In the genomic region with DNA sequence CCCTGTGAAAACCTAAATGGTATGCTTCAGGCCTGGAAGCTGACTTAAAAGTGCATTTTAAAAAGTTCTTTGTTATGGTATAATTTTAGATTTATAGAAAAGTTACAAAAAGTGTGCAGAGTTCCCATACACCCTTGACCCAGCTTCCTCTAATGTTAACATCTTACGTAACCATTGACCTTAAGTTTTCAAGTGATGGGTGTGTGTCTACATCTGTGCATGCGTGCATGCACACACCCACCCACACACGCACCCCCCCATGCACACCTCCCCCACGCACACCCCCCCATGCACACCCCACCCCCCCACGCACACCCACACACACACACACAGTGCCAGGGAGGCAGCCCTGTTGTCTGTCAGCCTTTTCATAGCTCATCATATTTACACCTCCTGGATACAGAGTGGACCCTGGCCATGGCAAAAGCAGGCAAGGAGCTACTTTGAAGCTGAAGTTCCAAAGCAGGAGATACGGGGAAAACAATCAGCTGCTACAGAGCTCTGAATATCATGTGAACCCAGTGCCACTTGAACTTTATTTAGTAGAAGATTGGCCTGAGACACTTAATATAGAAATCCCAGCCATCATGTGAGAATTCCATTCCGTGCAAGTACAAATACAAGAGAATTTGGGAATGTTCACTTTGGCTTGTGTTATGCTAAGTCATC, we compare ENCODE assay signal across 1 cellular context.
TF ChIP-seq lines count a peak whose summit lies in the region.

No MANE protein-coding gene starts in this region.

TF ChIP-seq in SK-N-SH, 30 proteins besides CTCF, POLR2A, EP300 and RAD21 (continued from another document):
- TF ChIP-seq, protein P1, sequence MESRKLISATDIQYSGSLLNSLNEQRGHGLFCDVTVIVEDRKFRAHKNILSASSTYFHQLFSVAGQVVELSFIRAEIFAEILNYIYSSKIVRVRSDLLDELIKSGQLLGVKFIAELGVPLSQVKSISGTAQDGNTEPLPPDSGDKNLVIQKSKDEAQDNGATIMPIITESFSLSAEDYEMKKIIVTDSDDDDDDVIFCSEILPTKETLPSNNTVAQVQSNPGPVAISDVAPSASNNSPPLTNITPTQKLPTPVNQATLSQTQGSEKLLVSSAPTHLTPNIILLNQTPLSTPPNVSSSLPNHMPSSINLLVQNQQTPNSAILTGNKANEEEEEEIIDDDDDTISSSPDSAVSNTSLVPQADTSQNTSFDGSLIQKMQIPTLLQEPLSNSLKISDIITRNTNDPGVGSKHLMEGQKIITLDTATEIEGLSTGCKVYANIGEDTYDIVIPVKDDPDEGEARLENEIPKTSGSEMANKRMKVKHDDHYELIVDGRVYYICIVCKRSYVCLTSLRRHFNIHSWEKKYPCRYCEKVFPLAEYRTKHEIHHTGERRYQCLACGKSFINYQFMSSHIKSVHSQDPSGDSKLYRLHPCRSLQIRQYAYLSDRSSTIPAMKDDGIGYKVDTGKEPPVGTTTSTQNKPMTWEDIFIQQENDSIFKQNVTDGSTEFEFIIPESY (IDR thresholded peaks at IDR 0.05; ENCODE audit: borderline replicate concordance, low read depth): no peak
- TF ChIP-seq NRF1 (IDR thresholded peaks at IDR 0.05; ENCODE audit: low read depth, low read length): no peak
